Comparison of ENCODE assay signal across 18 cellular contexts in the genomic region with DNA sequence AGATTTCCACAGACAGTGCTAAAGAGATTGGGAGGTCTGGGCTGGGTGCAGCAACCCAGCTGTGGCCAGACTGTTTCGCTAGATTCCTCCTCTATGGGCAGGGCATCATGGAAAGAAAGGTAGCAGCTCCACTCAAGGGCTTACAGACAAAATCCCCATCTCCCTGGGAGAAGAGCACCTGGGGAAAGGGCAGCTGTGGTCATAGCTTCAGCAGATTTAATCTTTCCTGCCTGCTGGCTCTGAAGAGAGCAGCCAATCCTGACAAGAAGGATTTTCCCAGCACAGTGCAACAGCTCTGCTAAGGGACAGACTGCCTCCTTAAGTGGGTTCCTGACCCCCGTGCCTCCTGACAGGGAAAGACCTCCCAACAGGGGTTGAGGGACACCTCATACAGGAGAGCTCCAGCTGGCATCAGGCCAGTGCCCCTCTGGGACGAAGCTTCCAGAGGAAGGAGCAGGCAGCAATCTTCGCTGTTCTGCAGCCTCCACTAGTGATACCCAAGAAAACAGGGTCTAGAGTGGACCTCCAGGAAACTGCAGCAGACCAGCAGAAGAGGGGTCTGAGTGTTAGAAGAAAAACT.
"Had no signal": no experiment of that assay in that cellular context is flagged by ENCODE, and none has a peak within 500 bp of the region (broad histone marks: within the 10 kb centered on the region; RNA-seq: fewer than 3 reads in every experiment).

No MANE protein-coding gene starts in this region.

- H3K4me3 ChIP-seq: SJSA1 had no signal

- H3K36me3 ChIP-seq: SJSA1 had no signal

- H3K4me1 ChIP-seq: SJSA1 had no signal

- ATAC-seq: T-cell had no signal

- H3K27me3 ChIP-seq: SJSA1 had no signal

- H3K27ac ChIP-seq: SJSA1 had no signal

- DNase-seq: KBM-7, NCI-H1092 treated with DMSO at 0.1 percent for 48 hours, NCI-H1436, NCI-H1694, NCI-H187 treated with DMSO at 0.1 percent for 48 hours, NCI-H2029 treated with DMSO at 0.1 percent for 48 hours, NCI-H2171 treated with DMSO at 0.1 percent for 48 hours, NCI-H345, NCI-H446 treated with DMSO at 0.1 percent for 48 hours, NCI-H510A treated with DMSO at 0.1 percent for 48 hours, Right ventricle myocardium superior, RPMI8226, SIG-M5, SK-N-SH, SW 1271, T-cell had no signal

- H3K9me3 ChIP-seq: SJSA1, SK-N-SH had no signal

- FAIRE-seq: RCC 7860 had no signal
